In genomic region chr9:109510506-109510905, GRCh38 we compare ENCODE assay signal across 31 cellular contexts. TPM values are rescaled to one million over a fixed set of nuclear protein-coding genes. Genes with fewer than 3 reads are reported as not detected.
"Had no signal": no experiment of that assay in that cellular context is flagged by ENCODE, and none has a peak within 500 bp of the region (broad histone marks: within the 10 kb centered on the region; RNA-seq: fewer than 3 reads in every experiment).

No MANE protein-coding gene starts in this region.

- H3K27me3 ChIP-seq: body of pancreas, MG63, SJCRH30 had no signal

- H3K4me3 ChIP-seq: body of pancreas, MG63, SJCRH30, SK-N-MC had no signal

- DNase-seq: activated CD4-positive, alpha-beta memory T cell treated with anti-CD3 and anti-CD28 coated beads, Interleukin-2, amount 10 ng/mL, durations not matched to agents 7 days and 5 days; activated CD4-positive, alpha-beta T cell treated with anti-CD3 and anti-CD28 coated beads for 1 hour; activated CD4-positive, alpha-beta T cell treated with anti-CD3 and anti-CD28 coated beads for 48 hours; activated CD4-positive, CD25-positive, alpha-beta regulatory T cell; activated CD8-positive, alpha-beta memory T cell treated with anti-CD3 and anti-CD28 coated beads for 24 hours; activated CD8-positive, alpha-beta memory T cell treated with anti-CD3 and anti-CD28 coated beads, Interleukin-2, amount 10 ng/mL, durations not matched to agents 7 days and 5 days; activated effector memory CD4-positive, alpha-beta T cell treated with anti-CD3 and anti-CD28 coated beads, Interleukin-2, amount 50 U/mL, for 16 hours; activated naive CD4-positive, alpha-beta T cell treated with Interleukin-2 at 50 U/mL for 16 hours; activated naive CD8-positive, alpha-beta T cell treated with anti-CD3 and anti-CD28 coated beads, Interleukin-2, amount 10 ng/mL, durations not matched to agents 7 days and 5 days; activated T-cell treated with anti-CD3 and anti-CD28 coated beads, Interleukin-2, amount 50 U/mL, for 1 hour; activated T-cell treated with anti-CD3 and anti-CD28 coated beads, Interleukin-2, amount 50 U/mL, for 72 hours; body of pancreas; caudate nucleus; Kasumi-1; KBM-7; MG63; NCI-H1048; NCI-H1105 treated with DMSO at 0.1 percent for 48 hours; NCI-H1436; NCI-H1694; NCI-H2029; NCI-H510A; NCI-H526; NCI-H748 treated with DMSO at 0.1 percent for 48 hours; OCI-M1; SHP77; SJCRH30; T1000; WERI-Rb-1 had no signal

- H3K36me3 ChIP-seq: MG63, SJCRH30, WERI-Rb-1 had no signal

- H3K27ac ChIP-seq: SJCRH30, SK-N-MC, WERI-Rb-1 had no signal

- H3K4me1 ChIP-seq: SJCRH30 had no signal

- ATAC-seq: activated CD8-positive, alpha-beta memory T cell treated with anti-CD3 and anti-CD28 coated beads, Interleukin-2, amount 10 ng/mL, durations not matched to agents 7 days and 5 days; activated T-cell treated with anti-CD3 and anti-CD28 coated beads, Interleukin-2, amount 50 U/mL, for 72 hours; activated T-helper 17 cell treated with anti-CD3 and anti-CD28 coated beads, Interleukin-2, amount 50 U/mL, for 72 hours had no signal

- H3K9me3 ChIP-seq: body of pancreas, MG63, SJCRH30 had no signal

RNA-seq across cellular contexts. Expression of gene PTPN3, which starts 12.4 kb away (rescaled TPM):
- total RNA-seq: activated naive CD8-positive, alpha-beta T cell treated with anti-CD3 and anti-CD28 coated beads, Interleukin-2, amount 10 ng/mL, durations not matched to agents 7 days and 5 days had no signal
